In genomic region chr1:227166559-227166958, GRCh38 we compare ENCODE assay signal across 1 cellular context.
TF ChIP-seq lines count a peak whose summit lies in the region.

No MANE protein-coding gene starts in this region.

TF ChIP-seq in IMR-90, 13 proteins besides CTCF, POLR2A, EP300 and RAD21 (continued from another document):
- TF ChIP-seq ELK1 (IDR thresholded peaks at IDR 0.05; ENCODE audit: borderline replicate concordance, low read depth, low read length) (no peak), RFX5 (IDR thresholded peaks at IDR 0.05; ENCODE audit: low read depth, low read length) (no peak), SMC3 (IDR thresholded peaks at IDR 0.05; ENCODE audit: low read depth, low read length) (no peak), MAZ (IDR thresholded peaks at IDR 0.05; ENCODE audit: borderline replicate concordance, low read depth, low read length) (no peak), FOS (IDR thresholded peaks at IDR 0.05; ENCODE audit: low read depth, low read length) (no peak), USF2 (IDR thresholded peaks at IDR 0.05; ENCODE audit: low read depth, low read length) (no peak), NFE2L2 (IDR thresholded peaks at IDR 0.05; ENCODE audit: low read depth, low read length) (no peak)
